13 cellular contexts compared by ENCODE assay signal in the genomic region with DNA sequence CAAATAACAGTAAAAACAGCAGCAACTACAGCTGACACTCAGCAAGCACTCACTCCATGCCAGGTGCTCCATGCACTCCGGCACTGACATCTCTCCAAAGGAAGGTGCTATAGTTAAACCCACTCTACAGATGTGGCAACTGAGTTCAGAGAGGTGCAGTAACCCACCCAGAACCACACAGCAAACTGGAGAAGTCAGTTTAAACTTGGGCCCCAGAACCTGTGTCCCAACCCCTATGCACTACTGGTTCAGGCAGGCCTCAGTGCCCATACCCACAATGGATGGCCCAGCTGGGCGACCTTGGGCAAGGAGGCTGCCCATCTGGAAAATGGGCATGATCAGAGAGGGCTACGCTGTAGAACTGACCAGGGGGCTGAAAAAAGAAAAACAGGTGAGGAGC. TPM values are rescaled to one million over a fixed set of nuclear protein-coding genes. Genes with fewer than 3 reads are reported as not detected.
DNase-seq lines count a peak whose midpoint lies in the region; ATAC-seq and TF ChIP-seq lines count a peak whose summit lies in the region.
"Had no signal": no experiment of that assay in that cellular context is flagged by ENCODE, and none has a peak within 500 bp of the region (broad histone marks: within the 10 kb centered on the region; RNA-seq: fewer than 3 reads in every experiment).

No MANE protein-coding gene starts in this region.

- peak in 1 of 2 experiments; percentile 4 for TF ChIP-seq CTCF in brain (conservative IDR thresholded peaks at IDR 0.05)

- no peaks in the 10 kb centered on the region for H3K36me3 Mint-ChIP-seq in activated naive CD4-positive, alpha-beta T cell treated with anti-CD3 and anti-CD28 coated beads, Interleukin-2, amount 10 ng/mL, durations not matched to agents 7 days and 5 days
- no peaks in the 10 kb centered on the region for H3K36me3 Mint-ChIP-seq in IgD-negative memory B cell
- H3K36me3 Mint-ChIP-seq in brain = no peaks in the 10 kb centered on the region
- H3K36me3 Mint-ChIP-seq in stimulated activated memory B cell treated with anti-CD40 and anti-IgM and Interleukin-4, amounts not matched to agents 10 μg/mL and 1 μg/mL and 100 μg/mL, for 72 hours = no peaks in the 10 kb centered on the region

- no peaks in the 10 kb centered on the region for H3K27me3 Mint-ChIP-seq in activated naive CD4-positive, alpha-beta T cell treated with anti-CD3 and anti-CD28 coated beads, Interleukin-2, amount 10 ng/mL, durations not matched to agents 7 days and 5 days
- peaks cover 3% of the 10 kb centered on the region for H3K27me3 Mint-ChIP-seq in IgD-negative memory B cell
- peaks cover 7% of the 10 kb centered on the region for H3K27me3 Mint-ChIP-seq in brain
- no peaks in the 10 kb centered on the region for H3K27me3 Mint-ChIP-seq in stimulated activated memory B cell treated with anti-CD40 and anti-IgM and Interleukin-4, amounts not matched to agents 10 μg/mL and 1 μg/mL and 100 μg/mL, for 72 hours

- H3K4me1 Mint-ChIP-seq in activated naive CD4-positive, alpha-beta T cell treated with anti-CD3 and anti-CD28 coated beads, Interleukin-2, amount 10 ng/mL, durations not matched to agents 7 days and 5 days = peaks cover 78% of the 10 kb centered on the region
- H3K4me1 Mint-ChIP-seq in IgD-negative memory B cell (peaks cover 32 to 37% (median 36%) of the 10 kb centered on the region in 3 donors), brain (peaks cover 94% of the 10 kb centered on the region)
- peaks cover 72% of the 10 kb centered on the region for H3K4me1 Mint-ChIP-seq in stimulated activated memory B cell treated with anti-CD40 and anti-IgM and Interleukin-4, amounts not matched to agents 10 μg/mL and 1 μg/mL and 100 μg/mL, for 72 hours

- no peak overlapping the region for H3K4me3 Mint-ChIP-seq in activated naive CD4-positive, alpha-beta T cell treated with anti-CD3 and anti-CD28 coated beads, Interleukin-2, amount 10 ng/mL, durations not matched to agents 7 days and 5 days
- H3K4me3 Mint-ChIP-seq in IgD-negative memory B cell = peak overlapping the region in 1 of 4 donors; percentile 69
- peak overlapping the region in 3 of 5 experiments; percentile 49 to 65 (median 61) for H3K4me3 Mint-ChIP-seq in brain
- no peak overlapping the region for H3K4me3 Mint-ChIP-seq in stimulated activated memory B cell treated with anti-CD40 and anti-IgM and Interleukin-4, amounts not matched to agents 10 μg/mL and 1 μg/mL and 100 μg/mL, for 72 hours

- peak overlapping the region; percentile 58 for H3K27ac Mint-ChIP-seq in activated naive CD4-positive, alpha-beta T cell treated with anti-CD3 and anti-CD28 coated beads, Interleukin-2, amount 10 ng/mL, durations not matched to agents 7 days and 5 days
- H3K27ac Mint-ChIP-seq in IgD-negative memory B cell (peak overlapping the region in 2 of 3 donors; percentile 67 to 87), brain (peak overlapping the region; percentile 43 to 93 (median 93))
- H3K27ac Mint-ChIP-seq in stimulated activated memory B cell treated with anti-CD40 and anti-IgM and Interleukin-4, amounts not matched to agents 10 μg/mL and 1 μg/mL and 100 μg/mL, for 72 hours = peak overlapping the region; percentile 16

- no peak for ATAC-seq in stimulated activated memory B cell treated with anti-CD40 and anti-IgM and Interleukin-4, amounts not matched to agents 10 μg/mL and 1 μg/mL and 100 μg/mL, for 72 hours
- no peak for ATAC-seq in HG03108 (IDR thresholded peaks at IDR 0.05; ENCODE audit: unreplicated experiment)
- ATAC-seq: Right ventricle myocardium inferior had no signal

- no peaks in the 10 kb centered on the region for H3K9me3 Mint-ChIP-seq in activated naive CD4-positive, alpha-beta T cell treated with anti-CD3 and anti-CD28 coated beads, Interleukin-2, amount 10 ng/mL, durations not matched to agents 7 days and 5 days
- H3K9me3 Mint-ChIP-seq in IgD-negative memory B cell (no peaks in the 10 kb centered on the region), brain (peaks cover 0 to 5% (median 0%) of the 10 kb centered on the region in 5 experiments)
- no peaks in the 10 kb centered on the region for H3K9me3 Mint-ChIP-seq in stimulated activated memory B cell treated with anti-CD40 and anti-IgM and Interleukin-4, amounts not matched to agents 10 μg/mL and 1 μg/mL and 100 μg/mL, for 72 hours

- CTCF ChIA-PET in activated naive CD4-positive, alpha-beta T cell treated with anti-CD3 and anti-CD28 coated beads, Interleukin-2, amount 10 ng/mL, durations not matched to agents 7 days and 5 days (lab: Charles Lee) = interaction anchor here (1.0 to 1.8 kb wide), 3 partner anchors 15 to 119 kb away, joined by 3 to 4 read pairs (median 3); no protein-coding TSS in a partner anchor

- no peak for DNase-seq in activated naive CD4-positive, alpha-beta T cell treated with anti-CD3 and anti-CD28 coated beads, Interleukin-2, amount 10 ng/mL, durations not matched to agents 7 days and 5 days
- DNase-seq in activated naive CD4-positive, alpha-beta T cell treated with Interleukin-2 at 50 U/mL for 16 hours = no peak
- no peak for DNase-seq in T-helper 9 cell
- no peak for DNase-seq in KG1 (lab: John Stamatoyannopoulos, UW)
- DNase-seq: DND-41, GOT3, IMR-90, NCI-H774 had no signal

RNA-seq across cellular contexts. Expression of a gene that starts 26.4 kb away (rescaled TPM):
- polyA plus RNA-seq in IgD-negative memory B cell = 1.4 TPM
- polyA plus RNA-seq in brain (ENCODE audit: insufficient read depth, low read depth, low replicate concordance) = 19.3 TPM

Comparison
In these comparisons a context has a peak if more than half of its experiments do, and no peak if none do; other contexts are left out.
1. H3K27ac Mint-ChIP-seq: peak in every context shown above with its lines; median percentile 93 in brain; 77 in IgD-negative memory B cell; 58 in activated naive CD4-positive, alpha-beta T cell treated with anti-CD3 and anti-CD28 coated beads, Interleukin-2, amount 10 ng/mL, durations not matched to agents 7 days and 5 days; 16 in stimulated activated memory B cell treated with anti-CD40 and anti-IgM and Interleukin-4, amounts not matched to agents 10 μg/mL and 1 μg/mL and 100 μg/mL, for 72 hours.
2. H3K4me3 Mint-ChIP-seq: peak in brain (3 of 5); none in activated naive CD4-positive, alpha-beta T cell treated with anti-CD3 and anti-CD28 coated beads, Interleukin-2, amount 10 ng/mL, durations not matched to agents 7 days and 5 days (single experiment) and stimulated activated memory B cell treated with anti-CD40 and anti-IgM and Interleukin-4, amounts not matched to agents 10 μg/mL and 1 μg/mL and 100 μg/mL, for 72 hours (single experiment).